1 cellular context compared by ENCODE assay signal in the genomic region with DNA sequence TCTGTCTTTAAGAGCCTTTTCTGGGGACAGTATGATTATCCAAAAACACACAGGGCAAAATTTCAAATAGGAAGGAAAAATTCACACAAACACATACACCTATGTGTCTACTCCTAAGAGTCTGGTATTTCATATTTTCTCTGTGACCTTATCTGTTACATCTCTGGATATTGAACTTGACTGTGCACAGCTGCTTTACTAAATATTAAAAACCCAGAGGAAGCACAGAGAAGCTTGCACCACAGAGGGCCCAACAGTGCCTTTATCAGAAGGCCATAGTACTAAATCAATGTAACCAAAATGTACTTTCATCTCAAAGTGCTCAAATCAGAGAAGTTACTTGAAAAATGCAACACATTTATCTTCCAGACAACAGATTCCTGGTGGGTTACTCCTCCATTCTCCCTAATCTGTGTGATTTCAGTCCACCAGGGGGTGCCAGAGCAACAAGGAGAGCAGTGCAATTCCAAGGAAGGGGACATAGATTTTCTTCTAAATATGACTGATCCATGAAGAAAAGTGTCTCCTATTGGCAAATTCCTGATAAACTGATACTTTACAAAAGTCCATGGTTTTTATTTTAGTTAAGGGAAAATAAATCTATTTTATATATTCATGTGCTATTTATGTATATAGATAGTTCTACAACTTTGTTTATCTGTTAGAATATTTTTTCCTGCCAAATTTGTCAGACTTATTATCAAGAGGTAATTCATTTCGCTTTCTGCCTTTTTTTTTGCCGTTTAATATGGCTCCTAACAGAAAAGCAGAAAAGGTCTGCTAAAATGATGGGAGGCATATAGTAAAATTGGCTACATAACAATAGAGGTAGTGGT.
TF ChIP-seq lines count a peak whose summit lies in the region.

No MANE protein-coding gene starts in this region.

TF ChIP-seq in GM23338, 12 proteins besides CTCF, POLR2A, EP300 and RAD21 (continued from another document):
- TF ChIP-seq, protein P1, sequence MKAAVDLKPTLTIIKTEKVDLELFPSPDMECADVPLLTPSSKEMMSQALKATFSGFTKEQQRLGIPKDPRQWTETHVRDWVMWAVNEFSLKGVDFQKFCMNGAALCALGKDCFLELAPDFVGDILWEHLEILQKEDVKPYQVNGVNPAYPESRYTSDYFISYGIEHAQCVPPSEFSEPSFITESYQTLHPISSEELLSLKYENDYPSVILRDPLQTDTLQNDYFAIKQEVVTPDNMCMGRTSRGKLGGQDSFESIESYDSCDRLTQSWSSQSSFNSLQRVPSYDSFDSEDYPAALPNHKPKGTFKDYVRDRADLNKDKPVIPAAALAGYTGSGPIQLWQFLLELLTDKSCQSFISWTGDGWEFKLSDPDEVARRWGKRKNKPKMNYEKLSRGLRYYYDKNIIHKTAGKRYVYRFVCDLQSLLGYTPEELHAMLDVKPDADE (IDR thresholded peaks at IDR 0.05): no peak
- TF ChIP-seq ZNF331 (CRISPR knock-in tag; IDR thresholded peaks at IDR 0.05; ENCODE audit: low read depth) (no peak), JUNB (IDR thresholded peaks at IDR 0.05; ENCODE audit: unreplicated experiment) (no peak)
- TF ChIP-seq, protein P2, sequence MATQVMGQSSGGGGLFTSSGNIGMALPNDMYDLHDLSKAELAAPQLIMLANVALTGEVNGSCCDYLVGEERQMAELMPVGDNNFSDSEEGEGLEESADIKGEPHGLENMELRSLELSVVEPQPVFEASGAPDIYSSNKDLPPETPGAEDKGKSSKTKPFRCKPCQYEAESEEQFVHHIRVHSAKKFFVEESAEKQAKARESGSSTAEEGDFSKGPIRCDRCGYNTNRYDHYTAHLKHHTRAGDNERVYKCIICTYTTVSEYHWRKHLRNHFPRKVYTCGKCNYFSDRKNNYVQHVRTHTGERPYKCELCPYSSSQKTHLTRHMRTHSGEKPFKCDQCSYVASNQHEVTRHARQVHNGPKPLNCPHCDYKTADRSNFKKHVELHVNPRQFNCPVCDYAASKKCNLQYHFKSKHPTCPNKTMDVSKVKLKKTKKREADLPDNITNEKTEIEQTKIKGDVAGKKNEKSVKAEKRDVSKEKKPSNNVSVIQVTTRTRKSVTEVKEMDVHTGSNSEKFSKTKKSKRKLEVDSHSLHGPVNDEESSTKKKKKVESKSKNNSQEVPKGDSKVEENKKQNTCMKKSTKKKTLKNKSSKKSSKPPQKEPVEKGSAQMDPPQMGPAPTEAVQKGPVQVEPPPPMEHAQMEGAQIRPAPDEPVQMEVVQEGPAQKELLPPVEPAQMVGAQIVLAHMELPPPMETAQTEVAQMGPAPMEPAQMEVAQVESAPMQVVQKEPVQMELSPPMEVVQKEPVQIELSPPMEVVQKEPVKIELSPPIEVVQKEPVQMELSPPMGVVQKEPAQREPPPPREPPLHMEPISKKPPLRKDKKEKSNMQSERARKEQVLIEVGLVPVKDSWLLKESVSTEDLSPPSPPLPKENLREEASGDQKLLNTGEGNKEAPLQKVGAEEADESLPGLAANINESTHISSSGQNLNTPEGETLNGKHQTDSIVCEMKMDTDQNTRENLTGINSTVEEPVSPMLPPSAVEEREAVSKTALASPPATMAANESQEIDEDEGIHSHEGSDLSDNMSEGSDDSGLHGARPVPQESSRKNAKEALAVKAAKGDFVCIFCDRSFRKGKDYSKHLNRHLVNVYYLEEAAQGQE (IDR thresholded peaks at IDR 0.05; ENCODE audit: unreplicated experiment): no peak
